Comparison of ENCODE assay signal across 8 cellular contexts in the genomic region with DNA sequence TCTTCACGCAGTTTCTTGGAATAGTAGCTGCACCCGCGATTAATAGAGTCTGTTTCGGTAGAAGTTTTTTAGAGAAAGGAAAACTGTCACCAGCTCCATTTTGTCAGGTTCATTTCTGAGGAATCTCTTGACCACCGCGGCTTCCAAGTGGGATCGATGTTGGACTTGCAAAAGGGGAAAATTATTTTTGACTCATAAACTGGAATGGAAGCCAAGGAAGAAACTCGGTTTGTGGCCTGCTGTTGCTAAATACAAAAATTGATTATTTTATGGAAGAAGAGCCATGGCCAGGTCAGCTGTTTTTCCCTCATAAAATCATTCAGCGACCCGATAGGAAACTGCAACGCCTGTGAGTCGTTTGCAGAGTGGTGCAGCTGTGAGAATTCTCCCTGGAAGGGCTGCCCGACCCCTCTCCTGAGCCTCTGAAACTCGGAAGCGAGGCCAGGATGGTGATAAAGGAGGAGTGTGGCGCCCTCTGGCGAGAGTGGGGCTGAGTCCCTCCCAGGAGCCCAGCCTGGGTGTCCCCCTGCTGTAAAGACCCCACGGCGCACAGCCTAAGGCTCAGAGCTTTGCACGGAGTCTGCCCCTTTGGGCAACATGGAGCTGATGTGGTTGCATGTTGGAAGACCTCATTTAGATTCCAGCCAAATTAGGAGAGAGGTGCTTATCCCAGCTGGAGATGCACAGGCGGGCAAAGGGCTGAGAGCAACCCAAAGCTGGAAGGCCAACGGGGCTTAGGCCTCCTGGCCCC.
DNase-seq lines count a peak whose midpoint lies in the region; ATAC-seq and TF ChIP-seq lines count a peak whose summit lies in the region.

No MANE protein-coding gene starts in this region.

- TF ChIP-seq CTCF in GM20000 (IDR thresholded peaks at IDR 0.05; ENCODE audit: extremely low read depth, missing control alignments): peak; percentile 70
- peak; percentile 87 for TF ChIP-seq CTCF in psoas muscle (IDR thresholded peaks at IDR 0.05)
- peak; percentile 74 to 82 (median 78) for TF ChIP-seq CTCF in uterus (IDR thresholded peaks at IDR 0.05)

- WGBS in psoas muscle, 3 donors: 23 to 31% (median 26%) methylated on average over 22 of the region's 22 CpGs

- peak; percentile 73 for DNase-seq in AG08396 (ENCODE audit: low spot score)
- peak; percentile 77 for DNase-seq in GM20000 (ENCODE audit: low spot score)
- DNase-seq in SJCRH30: peak; percentile 62 to 75
- DNase-seq in activated naive CD4-positive, alpha-beta T cell treated with Interleukin-2 at 50 U/mL for 16 hours: peak; percentile 61
- DNase-seq in Right ventricle myocardium inferior (ENCODE audit: missing footprints): peak; percentile 80
- DNase-seq in psoas muscle: peak; percentile 74 to 88
- DNase-seq in uterus: peak; percentile 75 to 79

- no peak overlapping the region for H3K4me3 ChIP-seq in SJCRH30
- no peak overlapping the region for H3K4me3 ChIP-seq in psoas muscle
- no peak overlapping the region for H3K4me3 ChIP-seq in uterus

- TF ChIP-seq POLR2A in uterus (IDR thresholded peaks at IDR 0.05): no peak

- ATAC-seq in Right ventricle myocardium inferior (peak; percentile 77), psoas muscle (peak; percentile 78 to 90 (median 84)), GM19023 (IDR thresholded peaks at IDR 0.05; ENCODE audit: unreplicated experiment) (no peak)

- H3K36me3 ChIP-seq in SJCRH30: no peaks in the 10 kb centered on the region
- H3K36me3 ChIP-seq in psoas muscle (ENCODE audit: insufficient read depth in 1 of 2, low read depth in 1 of 2): no peaks in the 10 kb centered on the region
- no peaks in the 10 kb centered on the region for H3K36me3 ChIP-seq in uterus

- peaks cover 39% of the 10 kb centered on the region for H3K27me3 ChIP-seq in SJCRH30
- no peaks in the 10 kb centered on the region for H3K27me3 ChIP-seq in psoas muscle (ENCODE audit: insufficient read depth in 3 of 3, low read length in 2 of 3)
- no peaks in the 10 kb centered on the region for H3K27me3 ChIP-seq in uterus

- intact Hi-C loops in Right ventricle myocardium inferior (cut with DNase I): loop anchor here (2.0 to 5.0 kb wide), 2 partner anchors 165 to 188 kb away; no protein-coding TSS in a partner anchor
- intact Hi-C loops in psoas muscle (cut with DNase I): loop anchor here (2.0 to 10.0 kb wide), 5 partner anchors 167 to 341 kb away; no protein-coding TSS in a partner anchor
- intact Hi-C loops in uterus (cut with DNase I; ENCODE audit: low total_unique reads): loop anchor here (10.0 kb wide), 1 partner anchor 171 kb away; no protein-coding TSS in a partner anchor

- H3K4me1 ChIP-seq in SJCRH30 (no peaks in the 10 kb centered on the region), psoas muscle (peaks cover 25% of the 10 kb centered on the region), uterus (no peaks in the 10 kb centered on the region)

- H3K9me3 ChIP-seq in SJCRH30 (replicated peaks) (no peaks in the 10 kb centered on the region), psoas muscle (no peaks in the 10 kb centered on the region), uterus (no peaks in the 10 kb centered on the region)

- H3K27ac ChIP-seq in SJCRH30 (no peak overlapping the region), psoas muscle (no peak overlapping the region), uterus (peak overlapping the region; percentile 33 to 34)

Comparison
In these comparisons a context has a peak if more than half of its experiments do, and no peak if none do; other contexts are left out.
1. H3K27ac ChIP-seq: peak in uterus (2 of 2); none in SJCRH30 (single experiment) and psoas muscle (single experiment).
2. Peak in every context shown above with its lines, with median percentiles within 50 percentile points of each other: DNase-seq and CTCF ChIP-seq.